ENCODE assay signal across 11 cellular contexts in the genomic region with DNA sequence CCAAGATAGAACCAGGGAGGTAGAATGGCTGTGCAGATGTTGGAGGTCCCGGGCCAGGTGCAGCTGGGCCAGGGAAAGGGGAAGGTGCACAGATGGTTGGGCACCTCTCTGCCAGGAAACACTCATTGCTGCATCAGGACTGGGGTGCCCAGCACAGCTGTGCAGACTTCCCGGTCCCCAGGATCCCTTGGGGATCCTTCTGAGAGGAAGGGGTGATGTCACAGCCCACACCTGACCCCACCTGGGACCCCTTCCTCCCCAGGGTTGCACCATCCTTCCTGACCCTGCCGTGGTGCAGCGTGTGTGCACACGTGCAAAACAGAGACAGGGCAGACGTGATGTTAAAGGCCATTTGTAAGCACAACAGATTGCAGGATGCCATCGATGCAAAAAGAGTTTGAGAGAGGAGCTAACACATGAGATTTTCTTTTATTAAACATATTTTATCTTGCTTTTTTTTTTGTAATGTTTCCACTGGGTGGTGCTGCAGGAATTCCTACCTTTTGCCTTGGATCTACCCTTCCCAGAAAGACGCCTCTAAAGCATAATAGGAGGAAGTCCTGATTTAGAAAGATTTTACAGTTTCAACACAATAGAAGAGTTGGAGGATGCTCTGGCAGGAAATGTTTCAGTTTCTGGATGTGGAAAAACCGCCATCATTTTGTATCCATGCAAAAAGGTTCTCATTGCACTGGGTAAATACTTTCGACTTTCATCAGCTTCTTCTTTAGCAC. TPM values are rescaled to one million over a fixed set of nuclear protein-coding genes. Genes with fewer than 3 reads are reported as not detected.
DNase-seq lines count a peak whose midpoint lies in the region; ATAC-seq and TF ChIP-seq lines count a peak whose summit lies in the region.
"Had no signal": no experiment of that assay in that cellular context is flagged by ENCODE, and none has a peak within 500 bp of the region (broad histone marks: within the 10 kb centered on the region; RNA-seq: fewer than 3 reads in every experiment).

No MANE protein-coding gene starts in this region.

- DNase-seq in A673 (ENCODE audit: low spot score) (no peak), HFFc6 (no peak), right lobe of liver (no peak), HK-2 (ENCODE audit: unreplicated experiment) (no peak), posterior cingulate gyrus (no peak), midbrain (lab: John Stamatoyannopoulos, UW) (no peak)
- no peak for DNase-seq in activated naive CD8-positive, alpha-beta T cell treated with anti-CD3 and anti-CD28 coated beads, Interleukin-2, amount 10 ng/mL, durations not matched to agents 7 days and 5 days
- no peak for DNase-seq in effector CD4-positive, alpha-beta T cell
- DNase-seq: foreskin melanocyte; NCI-H1436; stimulated activated CD4-positive, alpha-beta T cell treated with anti-CD3 and anti-CD28 coated beads, Interleukin-12 subunit alpha, Interleukin-12 subunit beta, amount 100 ng/mL, for 4 hours had no signal

- peaks cover 18% of the 10 kb centered on the region for H3K9me3 Mint-ChIP-seq in HFFc6
- H3K9me3 Mint-ChIP-seq in activated naive CD8-positive, alpha-beta T cell treated with anti-CD3 and anti-CD28 coated beads, Interleukin-2, amount 10 ng/mL, durations not matched to agents 7 days and 5 days = no peaks in the 10 kb centered on the region

- H3K27me3 Mint-ChIP-seq in HFFc6 (ENCODE audit: insufficient read depth) = no peaks in the 10 kb centered on the region; the same call in 1 of the 2 replicates
- no peaks in the 10 kb centered on the region for H3K27me3 Mint-ChIP-seq in activated naive CD8-positive, alpha-beta T cell treated with anti-CD3 and anti-CD28 coated beads, Interleukin-2, amount 10 ng/mL, durations not matched to agents 7 days and 5 days

- peak; percentile 32; the same call in 1 of the 2 replicates for TF ChIP-seq CTCF in A673 (conservative IDR thresholded peaks at IDR 0.05; ENCODE audit: low read depth, low read length)
- peak; percentile 49 for TF ChIP-seq CTCF in HFFc6 (IDR thresholded peaks at IDR 0.05)
- TF ChIP-seq CTCF in right lobe of liver (IDR thresholded peaks at IDR 0.05) = peak in 1 of 4 donors; percentile 6

- peak overlapping the region; percentile 44; the same call in 1 of the 2 replicates for H3K4me3 Mint-ChIP-seq in HFFc6
- H3K4me3 Mint-ChIP-seq in activated naive CD8-positive, alpha-beta T cell treated with anti-CD3 and anti-CD28 coated beads, Interleukin-2, amount 10 ng/mL, durations not matched to agents 7 days and 5 days = peak overlapping the region; percentile 59

- CTCF ChIA-PET in A673 (lab: Charles Lee) = interaction anchor here (0.6 kb wide), 1 partner anchor 52 kb away, joined by 3 read pairs; no protein-coding TSS in a partner anchor

- no TSS peak for BruUV-seq in A673 (replicated peaks; lab: Mats Ljungman, UMichigan)

- 42% methylated on average over 7 of the region's 10 CpGs for WGBS in right lobe of liver (ENCODE audit: insufficient coverage, low coverage, low lambda C conversion rate, missing lambda C conversion rate)

- H3K36me3 Mint-ChIP-seq in HFFc6 (ENCODE audit: low read depth) = peaks cover 30% of the 10 kb centered on the region
- peaks cover 26% of the 10 kb centered on the region for H3K36me3 Mint-ChIP-seq in activated naive CD8-positive, alpha-beta T cell treated with anti-CD3 and anti-CD28 coated beads, Interleukin-2, amount 10 ng/mL, durations not matched to agents 7 days and 5 days

- H3K36me3 ChIP-seq in A673 (ENCODE audit: insufficient read depth, low read length, poor library complexity, severe bottlenecking) (no peaks in the 10 kb centered on the region), right lobe of liver (no peaks in the 10 kb centered on the region)

- H3K4me1 ChIP-seq in A673 (ENCODE audit: insufficient read depth, low read length, poor library complexity, severe bottlenecking) (peaks cover 51% of the 10 kb centered on the region), right lobe of liver (no peaks in the 10 kb centered on the region)

- no peak for TF ChIP-seq POLR2A in right lobe of liver (IDR thresholded peaks at IDR 0.05)

- peak overlapping the region; percentile 81 for H3K27ac Mint-ChIP-seq in HFFc6
- peak overlapping the region; percentile 39 for H3K27ac Mint-ChIP-seq in activated naive CD8-positive, alpha-beta T cell treated with anti-CD3 and anti-CD28 coated beads, Interleukin-2, amount 10 ng/mL, durations not matched to agents 7 days and 5 days

- intact Hi-C loops in A673 (cut with micrococcal nuclease; ENCODE audit: unreplicated experiment) = no loop called here
- intact Hi-C loops in right lobe of liver (cut with DNase I) = loop anchor here in 1 of 2 donors (10.0 kb wide), 1 partner anchor 144 kb away; no protein-coding TSS in a partner anchor
- intact Hi-C loops in posterior cingulate gyrus (cut with DNase I) = no loop called here

- H3K27ac ChIP-seq in A673 (ENCODE audit: low read depth, low read length, poor library complexity, severe bottlenecking) (no peak overlapping the region), right lobe of liver (no peak overlapping the region)

- no peak for ATAC-seq in activated naive CD8-positive, alpha-beta T cell treated with anti-CD3 and anti-CD28 coated beads, Interleukin-2, amount 10 ng/mL, durations not matched to agents 7 days and 5 days (ENCODE audit: low read depth)
- ATAC-seq in right lobe of liver = peak; percentile 28 to 71 (median 50)

- no peak overlapping the region for H3K4me3 ChIP-seq in A673 (ENCODE audit: low read depth, low read length, poor library complexity, severe bottlenecking)
- H3K4me3 ChIP-seq in right lobe of liver = no peak overlapping the region

- H3K4me1 Mint-ChIP-seq in HFFc6 (ENCODE audit: low read depth) = peaks cover 97% of the 10 kb centered on the region
- peaks cover 72% of the 10 kb centered on the region for H3K4me1 Mint-ChIP-seq in activated naive CD8-positive, alpha-beta T cell treated with anti-CD3 and anti-CD28 coated beads, Interleukin-2, amount 10 ng/mL, durations not matched to agents 7 days and 5 days

- peaks cover 4% of the 10 kb centered on the region for H3K9me3 ChIP-seq in A673 (ENCODE audit: low read depth, low read length, poor library complexity, severe bottlenecking)
- no peaks in the 10 kb centered on the region for H3K9me3 ChIP-seq in right lobe of liver

- H3K27me3 ChIP-seq in A673 (replicated peaks; ENCODE audit: insufficient read depth, low read depth, low read length, poor library complexity) (no peaks in the 10 kb centered on the region), right lobe of liver (no peaks in the 10 kb centered on the region)

- POLR2A ChIA-PET in A673 (lab: Charles Lee; ENCODE audit: low non-redundant PET) = no interaction called here
- POLR2A ChIA-PET in activated naive CD8-positive, alpha-beta T cell treated with anti-CD3 and anti-CD28 coated beads, Interleukin-2, amount 10 ng/mL, durations not matched to agents 7 days and 5 days (lab: Charles Lee) = interaction anchor here (0.6 to 1.6 kb wide), 3 partner anchors 14 to 154 kb away, joined by 4 to 10 read pairs (median 7); no protein-coding TSS in a partner anchor

RNA-seq across cellular contexts. Expression of a gene that starts 14.8 kb away (rescaled TPM):
- total RNA-seq in A673 (2021) (55.2 and 62.1 TPM in 2 replicates), right lobe of liver (10 to 100 TPM in 1 of 6 experiments, 1 to 10 TPM in 5; 5.3 to 11.2 (median 5.8) TPM)
- total RNA-seq in HFFc6 (2021; fragmentation: NEBNext Ultra II Directional; extraction: Animal tissue kit (Norgen Biotek cat#: 25700)) = 10 to 100 TPM; 54.5 to 80.7 (median 71.9) TPM
- total RNA-seq in activated naive CD8-positive, alpha-beta T cell treated with anti-CD3 and anti-CD28 coated beads, Interleukin-2, amount 10 ng/mL, durations not matched to agents 7 days and 5 days = 10 to 100 TPM; 19.1 to 19.4 TPM
